ENCODE assay signal across 1 cellular context in the genomic region with DNA sequence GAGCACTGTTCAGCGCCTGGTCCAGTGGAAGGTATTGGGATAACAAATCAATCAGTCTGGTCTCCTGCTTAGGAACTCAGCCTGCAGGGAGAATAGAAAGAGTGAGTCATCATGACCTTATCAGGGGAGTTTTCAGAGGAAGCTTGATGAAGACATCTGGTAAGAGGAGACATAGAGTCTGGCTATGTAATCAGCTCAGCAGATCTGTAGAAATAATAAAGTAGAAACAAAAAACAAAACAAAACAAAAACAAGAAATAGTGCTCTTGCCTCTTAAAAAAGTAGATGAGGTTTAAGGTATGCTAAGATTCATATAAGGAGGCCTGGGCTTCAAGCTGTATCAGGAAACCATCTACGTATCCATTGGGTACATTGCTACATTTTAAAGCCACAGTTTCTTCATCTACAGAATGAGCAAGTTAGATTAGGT.
TF ChIP-seq lines count a peak whose summit lies in the region.

No MANE protein-coding gene starts in this region.

TF ChIP-seq in K562, 482 proteins besides CTCF, POLR2A, EP300 and RAD21 (continued from another document and continues in another):
- TF ChIP-seq ZBTB1 (CRISPR knock-in tag; IDR thresholded peaks at IDR 0.05; ENCODE audit: borderline replicate concordance, low read depth) (no peak), STAT5A (IDR thresholded peaks at IDR 0.05; ENCODE audit: borderline replicate concordance, low read length) (no peak), FOXO4 (CRISPR knock-in tag; IDR thresholded peaks at IDR 0.05) (no peak), RBM39 (optimal IDR thresholded peaks at IDR 0.05; ENCODE audit: low read depth, low read length) (no peak), KHSRP (IDR thresholded peaks at IDR 0.05) (no peak), U2AF2 (optimal IDR thresholded peaks at IDR 0.05; ENCODE audit: low read depth, low read length) (no peak), FOXA3 (CRISPR knock-in tag; conservative IDR thresholded peaks at IDR 0.05 in 1 of 2, IDR thresholded peaks at IDR 0.05 in 1 of 2) (no peak), MIER1 (IDR thresholded peaks at IDR 0.05; ENCODE audit: low read depth) (no peak), CEBPB (tag; IDR thresholded peaks at IDR 0.05) (peak; percentile 52; the same call in 1 of the 2 replicates), SNRNP70 (optimal IDR thresholded peaks at IDR 0.05; ENCODE audit: low read depth, low read length) (no peak), MAFK (IDR thresholded peaks at IDR 0.05; ENCODE audit: low read length) (peak; percentile 18; the same call in 1 of the 2 replicates), ZNF699 (CRISPR knock-in tag; IDR thresholded peaks at IDR 0.05; ENCODE audit: insufficient replicate concordance) (no peak), KAT7 (CRISPR knock-in tag; IDR thresholded peaks at IDR 0.05; ENCODE audit: borderline replicate concordance) (no peak), MTA1 (IDR thresholded peaks at IDR 0.05; ENCODE audit: borderline replicate concordance) (peak; percentile 74; the same call in 1 of the 2 replicates), TFAM (CRISPR knock-in tag; conservative IDR thresholded peaks at IDR 0.05) (no peak), ZNF79 (CRISPR knock-in tag; IDR thresholded peaks at IDR 0.05; ENCODE audit: low read depth) (no peak), SAFB2 (IDR thresholded peaks at IDR 0.05; ENCODE audit: borderline replicate concordance, low read depth, low read length, severe bottlenecking) (no peak), ZNF282 (CRISPR knock-in tag; IDR thresholded peaks at IDR 0.05) (no peak), NONO (IDR thresholded peaks at IDR 0.05; ENCODE audit: low read depth in 2 of 2, low read length in 1 of 2) (no peak), SRF (CRISPR knock-in tag; IDR thresholded peaks at IDR 0.05) (peak in 1 of 2 experiments; percentile 91; a peak in 2 of 4 replicates), FOS (IDR thresholded peaks at IDR 0.05; ENCODE audit: extremely low read depth, insufficient read length) (peak; percentile 78), ZNF780A (CRISPR knock-in tag; IDR thresholded peaks at IDR 0.05) (no peak), NR3C1 (CRISPR knock-in tag; IDR thresholded peaks at IDR 0.05) (no peak), TAF15 (IDR thresholded peaks at IDR 0.05; ENCODE audit: low read depth, low read length) (no peak), POLR2AphosphoS5 (IDR thresholded peaks at IDR 0.05; ENCODE audit: control insufficient read depth, insufficient read depth, low read depth, low read length) (no peak), ADNP (tag; IDR thresholded peaks at IDR 0.05) (peak; percentile 63; the same call in 1 of the 2 replicates), CC2D1A (IDR thresholded peaks at IDR 0.05) (no peak), CCAR2 (IDR thresholded peaks at IDR 0.05; ENCODE audit: low read depth, low read length) (no peak), BMI1 (IDR thresholded peaks at IDR 0.05; ENCODE audit: low read length) (no peak), BHLHE40 (IDR thresholded peaks at IDR 0.05; ENCODE audit: low read length) (0 out of 2 replicates have a peak, but pooled peaks have one; percentile 26), GTF2A2 (tag; IDR thresholded peaks at IDR 0.05) (no peak), SMARCB1 (IDR thresholded peaks at IDR 0.05; ENCODE audit: insufficient read length, low read depth) (no peak), FOXJ2 (tag; IDR thresholded peaks at IDR 0.05) (no peak), ZKSCAN8 (CRISPR knock-in tag; IDR thresholded peaks at IDR 0.05) (no peak), TSHZ1 (CRISPR knock-in tag; IDR thresholded peaks at IDR 0.05) (no peak), ATF7 (IDR thresholded peaks at IDR 0.05) (peak; percentile 73), CHAMP1 (IDR thresholded peaks at IDR 0.05) (peak; percentile 13; the same call in 1 of the 2 replicates), CBX1 (IDR thresholded peaks at IDR 0.05; ENCODE audit: low read depth) (no peak), RBFOX2 (IDR thresholded peaks at IDR 0.05; ENCODE audit: low read depth, low read length) (no peak), SIN3B (IDR thresholded peaks at IDR 0.05; ENCODE audit: low read depth) (no peak)
- TF ChIP-seq, protein P1, sequence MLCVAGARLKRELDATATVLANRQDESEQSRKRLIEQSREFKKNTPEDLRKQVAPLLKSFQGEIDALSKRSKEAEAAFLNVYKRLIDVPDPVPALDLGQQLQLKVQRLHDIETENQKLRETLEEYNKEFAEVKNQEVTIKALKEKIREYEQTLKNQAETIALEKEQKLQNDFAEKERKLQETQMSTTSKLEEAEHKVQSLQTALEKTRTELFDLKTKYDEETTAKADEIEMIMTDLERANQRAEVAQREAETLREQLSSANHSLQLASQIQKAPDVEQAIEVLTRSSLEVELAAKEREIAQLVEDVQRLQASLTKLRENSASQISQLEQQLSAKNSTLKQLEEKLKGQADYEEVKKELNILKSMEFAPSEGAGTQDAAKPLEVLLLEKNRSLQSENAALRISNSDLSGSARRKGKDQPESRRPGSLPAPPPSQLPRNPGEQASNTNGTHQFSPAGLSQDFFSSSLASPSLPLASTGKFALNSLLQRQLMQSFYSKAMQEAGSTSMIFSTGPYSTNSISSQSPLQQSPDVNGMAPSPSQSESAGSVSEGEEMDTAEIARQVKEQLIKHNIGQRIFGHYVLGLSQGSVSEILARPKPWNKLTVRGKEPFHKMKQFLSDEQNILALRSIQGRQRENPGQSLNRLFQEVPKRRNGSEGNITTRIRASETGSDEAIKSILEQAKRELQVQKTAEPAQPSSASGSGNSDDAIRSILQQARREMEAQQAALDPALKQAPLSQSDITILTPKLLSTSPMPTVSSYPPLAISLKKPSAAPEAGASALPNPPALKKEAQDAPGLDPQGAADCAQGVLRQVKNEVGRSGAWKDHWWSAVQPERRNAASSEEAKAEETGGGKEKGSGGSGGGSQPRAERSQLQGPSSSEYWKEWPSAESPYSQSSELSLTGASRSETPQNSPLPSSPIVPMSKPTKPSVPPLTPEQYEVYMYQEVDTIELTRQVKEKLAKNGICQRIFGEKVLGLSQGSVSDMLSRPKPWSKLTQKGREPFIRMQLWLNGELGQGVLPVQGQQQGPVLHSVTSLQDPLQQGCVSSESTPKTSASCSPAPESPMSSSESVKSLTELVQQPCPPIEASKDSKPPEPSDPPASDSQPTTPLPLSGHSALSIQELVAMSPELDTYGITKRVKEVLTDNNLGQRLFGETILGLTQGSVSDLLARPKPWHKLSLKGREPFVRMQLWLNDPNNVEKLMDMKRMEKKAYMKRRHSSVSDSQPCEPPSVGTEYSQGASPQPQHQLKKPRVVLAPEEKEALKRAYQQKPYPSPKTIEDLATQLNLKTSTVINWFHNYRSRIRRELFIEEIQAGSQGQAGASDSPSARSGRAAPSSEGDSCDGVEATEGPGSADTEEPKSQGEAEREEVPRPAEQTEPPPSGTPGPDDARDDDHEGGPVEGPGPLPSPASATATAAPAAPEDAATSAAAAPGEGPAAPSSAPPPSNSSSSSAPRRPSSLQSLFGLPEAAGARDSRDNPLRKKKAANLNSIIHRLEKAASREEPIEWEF (CRISPR knock-in tag; IDR thresholded peaks at IDR 0.05) = no peak
- TF ChIP-seq, protein P2, sequence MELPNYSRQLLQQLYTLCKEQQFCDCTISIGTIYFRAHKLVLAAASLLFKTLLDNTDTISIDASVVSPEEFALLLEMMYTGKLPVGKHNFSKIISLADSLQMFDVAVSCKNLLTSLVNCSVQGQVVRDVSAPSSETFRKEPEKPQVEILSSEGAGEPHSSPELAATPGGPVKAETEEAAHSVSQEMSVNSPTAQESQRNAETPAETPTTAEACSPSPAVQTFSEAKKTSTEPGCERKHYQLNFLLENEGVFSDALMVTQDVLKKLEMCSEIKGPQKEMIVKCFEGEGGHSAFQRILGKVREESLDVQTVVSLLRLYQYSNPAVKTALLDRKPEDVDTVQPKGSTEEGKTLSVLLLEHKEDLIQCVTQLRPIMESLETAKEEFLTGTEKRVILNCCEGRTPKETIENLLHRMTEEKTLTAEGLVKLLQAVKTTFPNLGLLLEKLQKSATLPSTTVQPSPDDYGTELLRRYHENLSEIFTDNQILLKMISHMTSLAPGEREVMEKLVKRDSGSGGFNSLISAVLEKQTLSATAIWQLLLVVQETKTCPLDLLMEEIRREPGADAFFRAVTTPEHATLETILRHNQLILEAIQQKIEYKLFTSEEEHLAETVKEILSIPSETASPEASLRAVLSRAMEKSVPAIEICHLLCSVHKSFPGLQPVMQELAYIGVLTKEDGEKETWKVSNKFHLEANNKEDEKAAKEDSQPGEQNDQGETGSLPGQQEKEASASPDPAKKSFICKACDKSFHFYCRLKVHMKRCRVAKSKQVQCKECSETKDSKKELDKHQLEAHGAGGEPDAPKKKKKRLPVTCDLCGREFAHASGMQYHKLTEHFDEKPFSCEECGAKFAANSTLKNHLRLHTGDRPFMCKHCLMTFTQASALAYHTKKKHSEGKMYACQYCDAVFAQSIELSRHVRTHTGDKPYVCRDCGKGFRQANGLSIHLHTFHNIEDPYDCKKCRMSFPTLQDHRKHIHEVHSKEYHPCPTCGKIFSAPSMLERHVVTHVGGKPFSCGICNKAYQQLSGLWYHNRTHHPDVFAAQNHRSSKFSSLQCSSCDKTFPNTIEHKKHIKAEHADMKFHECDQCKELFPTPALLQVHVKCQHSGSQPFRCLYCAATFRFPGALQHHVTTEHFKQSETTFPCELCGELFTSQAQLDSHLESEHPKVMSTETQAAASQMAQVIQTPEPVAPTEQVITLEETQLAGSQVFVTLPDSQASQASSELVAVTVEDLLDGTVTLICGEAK (IDR thresholded peaks at IDR 0.05) = peak; percentile 81
- TF ChIP-seq, protein P2 (CRISPR knock-in tag; IDR thresholded peaks at IDR 0.05) = no peak
